Comparison of ENCODE assay signal across 8 cellular contexts in genomic region chr4:36348403-36348938, GRCh38.
DNase-seq lines count a peak whose midpoint lies in the region; ATAC-seq and TF ChIP-seq lines count a peak whose summit lies in the region.

No MANE protein-coding gene starts in this region.

- H3K27ac ChIP-seq in MM.1S (ENCODE audit: low read length) = no peak overlapping the region
- no peak overlapping the region for H3K27ac ChIP-seq in foreskin keratinocyte

- no peaks in the 10 kb centered on the region for H3F3A ChIP-seq in MM.1S (ENCODE audit: insufficient read depth, low read length)

- H3K4me3 Mint-ChIP-seq in T-helper 2 cell treated with Interferon-gamma antibody and Interleukin-4, amounts not matched to agents 5 μg/mL and 100 μg/mL, for 36 hours = no peak overlapping the region

- H3K27ac Mint-ChIP-seq in T-helper 2 cell treated with Interferon-gamma antibody and Interleukin-4, amounts not matched to agents 5 μg/mL and 100 μg/mL, for 36 hours = no peak overlapping the region

- no peak overlapping the region for H3K9ac ChIP-seq in MM.1S (ENCODE audit: low read length)

- H3K4me1 Mint-ChIP-seq in T-helper 2 cell treated with Interferon-gamma antibody and Interleukin-4, amounts not matched to agents 5 μg/mL and 100 μg/mL, for 36 hours (ENCODE audit: low read depth) = peaks cover 15% of the 10 kb centered on the region

- peaks cover 4% of the 10 kb centered on the region for H3K27me3 Mint-ChIP-seq in T-helper 2 cell treated with Interferon-gamma antibody and Interleukin-4, amounts not matched to agents 5 μg/mL and 100 μg/mL, for 36 hours (ENCODE audit: low read depth)

- no peaks in the 10 kb centered on the region for H3K27me3 ChIP-seq in MM.1S (replicated peaks; ENCODE audit: insufficient read depth, low read length)
- H3K27me3 ChIP-seq in foreskin keratinocyte = no peaks in the 10 kb centered on the region

- H3K9me3 ChIP-seq in MM.1S (replicated peaks; ENCODE audit: insufficient read depth, low read length) = no peaks in the 10 kb centered on the region

- H3K9me3 Mint-ChIP-seq in T-helper 2 cell treated with Interferon-gamma antibody and Interleukin-4, amounts not matched to agents 5 μg/mL and 100 μg/mL, for 36 hours = no peaks in the 10 kb centered on the region

- no peaks in the 10 kb centered on the region for H4K20me1 ChIP-seq in MM.1S (ENCODE audit: insufficient read depth, low read length)

- no peak overlapping the region for H2AFZ ChIP-seq in MM.1S (ENCODE audit: low read length)

- TF ChIP-seq CTCF in MM.1S (IDR thresholded peaks at IDR 0.05; ENCODE audit: low read length) (no peak), foreskin keratinocyte (conservative IDR thresholded peaks at IDR 0.05) (no peak)

- DNase-seq in T-helper 2 cell treated with Interferon-gamma antibody and Interleukin-4, amounts not matched to agents 5 μg/mL and 100 μg/mL, for 36 hours (ENCODE audit: low spot score) = peak; percentile 67
- DNase-seq in T-helper 2 cell (no peak), 8988T (no peak), MM.1S (no peak), foreskin keratinocyte (no peak)
- peak; percentile 57 for DNase-seq in activated CD4-positive, alpha-beta T cell treated with anti-CD3 and anti-CD28 coated beads for 48 hours
- DNase-seq in stimulated activated CD4-positive, alpha-beta T cell treated with anti-CD3 and anti-CD28 coated beads, TNF-alpha, amount 100 ng/mL, for 48 hours (ENCODE audit: low read depth in 3 of 3) = peak in 2 of 3 donors; percentile 21 to 30

- no peaks in the 10 kb centered on the region for H3K79me2 ChIP-seq in MM.1S (ENCODE audit: low read length)

- H3K4me3 ChIP-seq in MM.1S (ENCODE audit: low read length) = no peak overlapping the region

- no peaks in the 10 kb centered on the region for H3K9me2 ChIP-seq in MM.1S (replicated peaks; ENCODE audit: insufficient read depth, low read length)

- no peaks in the 10 kb centered on the region for H3K36me3 ChIP-seq in MM.1S (replicated peaks; ENCODE audit: insufficient read depth, low read length)

- no peaks in the 10 kb centered on the region for H3K4me1 ChIP-seq in MM.1S (ENCODE audit: low read length)
- no peaks in the 10 kb centered on the region for H3K4me1 ChIP-seq in foreskin keratinocyte

- no peak overlapping the region for H3K4me2 ChIP-seq in MM.1S (ENCODE audit: low read depth, low read length)

- H3K36me3 Mint-ChIP-seq in T-helper 2 cell treated with Interferon-gamma antibody and Interleukin-4, amounts not matched to agents 5 μg/mL and 100 μg/mL, for 36 hours (ENCODE audit: low read depth) = no peaks in the 10 kb centered on the region

- ATAC-seq in HG02798 (IDR thresholded peaks at IDR 0.05; ENCODE audit: poor library complexity, unreplicated experiment) = peak; percentile 94
- ATAC-seq in foreskin keratinocyte = no peak

Comparison
In these comparisons a context has a peak if more than half of its experiments do, and no peak if none do; other contexts are left out.
1. DNase-seq: peak in T-helper 2 cell treated with Interferon-gamma antibody and Interleukin-4, amounts not matched to agents 5 μg/mL and 100 μg/mL, for 36 hours (single experiment), activated CD4-positive, alpha-beta T cell treated with anti-CD3 and anti-CD28 coated beads for 48 hours (single experiment) and stimulated activated CD4-positive, alpha-beta T cell treated with anti-CD3 and anti-CD28 coated beads, TNF-alpha, amount 100 ng/mL, for 48 hours (2 of 3); none in T-helper 2 cell (0 of 5), 8988T (single experiment), MM.1S (single experiment) and foreskin keratinocyte (0 of 2).